ENCODE assay signal across 8 cellular contexts in genomic region chr19:44447864-44448674, GRCh38. TPM values are rescaled to one million over a fixed set of nuclear protein-coding genes. Genes with fewer than 3 reads are reported as not detected.
DNase-seq lines count a peak whose midpoint lies in the region; ATAC-seq, FAIRE-seq and TF ChIP-seq lines count a peak whose summit lies in the region.

TSS of gene ZNF229 (minus strand) at chr19:44448472. CDS start at chr19:44442847, 5,625 bp downstream.

- H3K9me3 Mint-ChIP-seq in T-helper 2 cell treated with Interferon-gamma antibody and Interleukin-4, amounts not matched to agents 5 μg/mL and 100 μg/mL, for 36 hours = peaks cover 84% of the 10 kb centered on the region
- H3K9me3 Mint-ChIP-seq in astrocyte (ENCODE audit: unreplicated experiment) = peaks cover 25% of the 10 kb centered on the region

- intact Hi-C loops in right cardiac atrium (cut with DNase I) (no loop called here), posterior vena cava (cut with DNase I) (no loop called here)

- WGBS in right cardiac atrium = 2% methylated on average over 45 of the region's 45 CpGs
- WGBS in tibial nerve, 2 donors = 3 to 5% methylated on average over 33 to 44 of the region's 45 CpGs

- peak within 1 kb of the TSS; percentile 74 for H3K4me3 ChIP-seq in HUES6 (ENCODE audit: low read depth, low read length)
- peak within 1 kb of the TSS; percentile 79 for H3K4me3 ChIP-seq in astrocyte (ENCODE audit: insufficient read depth, low read depth, low read length)
- peak within 1 kb of the TSS; percentile 45 for H3K4me3 ChIP-seq in right cardiac atrium (ENCODE audit: low read length)
- peak within 1 kb of the TSS; percentile 37 to 53 (median 46) for H3K4me3 ChIP-seq in tibial nerve

- H3K27me3 ChIP-seq in HUES6 (ENCODE audit: control insufficient read depth, insufficient read depth, low read length) (no peaks in the 10 kb centered on the region), astrocyte (ENCODE audit: insufficient read depth, low read length) (no peaks in the 10 kb centered on the region), right cardiac atrium (ENCODE audit: control insufficient read depth, insufficient read depth) (no peaks in the 10 kb centered on the region), tibial nerve (no peaks in the 10 kb centered on the region)

- DNase-seq in AG09319 (ENCODE audit: extremely low read depth, low read depth) (peak; percentile 83), astrocyte (ENCODE audit: low read depth) (peak; percentile 97), right cardiac atrium (peak; percentile 91 to 96 (median 94)), posterior vena cava (ENCODE audit: low spot score) (peak; percentile 94), tibial nerve (ENCODE audit: low spot score in 2 of 2) (peak; percentile 23 to 55), HT-29 (ENCODE audit: low spot score) (no peak)
- DNase-seq in T-helper 2 cell treated with Interferon-gamma antibody and Interleukin-4, amounts not matched to agents 5 μg/mL and 100 μg/mL, for 36 hours (ENCODE audit: low spot score) = peak; percentile 32

- TF ChIP-seq CTCF in AG09319 (IDR thresholded peaks at IDR 0.05; ENCODE audit: low read depth, low read length) (no peak), astrocyte (IDR thresholded peaks at IDR 0.05; ENCODE audit: insufficient read depth, low read depth, low read length) (no peak), tibial nerve (IDR thresholded peaks at IDR 0.05) (no peak)

- H4K20me1 ChIP-seq in astrocyte (ENCODE audit: insufficient read depth, low read length) = no peaks in the 10 kb centered on the region

- no peak for FAIRE-seq in astrocyte (lab: Jason Lieb, UNC)

- H3K9me3 ChIP-seq in HUES6 (ENCODE audit: control insufficient read depth, insufficient read depth, low read depth, low read length) = peaks cover 35% of the 10 kb centered on the region
- peaks cover 13% of the 10 kb centered on the region for H3K9me3 ChIP-seq in astrocyte (ENCODE audit: insufficient read depth, low read depth, low read length)
- H3K9me3 ChIP-seq in right cardiac atrium (ENCODE audit: control insufficient read depth, low read length) = peaks cover 7% of the 10 kb centered on the region
- H3K9me3 ChIP-seq in tibial nerve = peaks cover 0 to 97% (median 7%) of the 10 kb centered on the region in 4 donors

- ATAC-seq in right cardiac atrium = peak; percentile 98 to 99

- no peaks in the 10 kb centered on the region for H3K27me3 Mint-ChIP-seq in T-helper 2 cell treated with Interferon-gamma antibody and Interleukin-4, amounts not matched to agents 5 μg/mL and 100 μg/mL, for 36 hours (ENCODE audit: low read depth)
- peaks cover 2% of the 10 kb centered on the region for H3K27me3 Mint-ChIP-seq in astrocyte (ENCODE audit: low read depth, unreplicated experiment)

- H3K36me3 ChIP-seq in HUES6 (ENCODE audit: control insufficient read depth, insufficient read depth, low read length) = no peaks in the 10 kb centered on the region; the same call in 1 of the 2 replicates
- H3K36me3 ChIP-seq in astrocyte (ENCODE audit: insufficient read depth, low read length) = no peaks in the 10 kb centered on the region
- H3K36me3 ChIP-seq in tibial nerve = peaks cover 0 to 39% (median 0%) of the 10 kb centered on the region in 3 donors

- no peak for TF ChIP-seq POLR2A in tibial nerve (IDR thresholded peaks at IDR 0.05)

- H3K4me1 Mint-ChIP-seq in T-helper 2 cell treated with Interferon-gamma antibody and Interleukin-4, amounts not matched to agents 5 μg/mL and 100 μg/mL, for 36 hours (ENCODE audit: low read depth) = peaks cover 3% of the 10 kb centered on the region
- H3K4me1 Mint-ChIP-seq in astrocyte (ENCODE audit: low read depth, unreplicated experiment) = peaks cover 2% of the 10 kb centered on the region

- peak within 1 kb of the TSS; percentile 92 for H3K4me2 ChIP-seq in astrocyte (ENCODE audit: low read length)

- H3K27ac ChIP-seq in HUES6 (ENCODE audit: low read depth, low read length) (no peak within 1 kb of the TSS), astrocyte (ENCODE audit: low read depth, low read length) (peak within 1 kb of the TSS; percentile 54), right cardiac atrium (ENCODE audit: low read length) (no peak within 1 kb of the TSS), tibial nerve (peak within 1 kb of the TSS in 1 of 4 donors; percentile 28)

- peak in 1 of 2 donors; percentile 36 for TF ChIP-seq EP300 in tibial nerve (IDR thresholded peaks at IDR 0.05)

- peak within 1 kb of the TSS; percentile 77 for H3K4me3 Mint-ChIP-seq in T-helper 2 cell treated with Interferon-gamma antibody and Interleukin-4, amounts not matched to agents 5 μg/mL and 100 μg/mL, for 36 hours
- H3K4me3 Mint-ChIP-seq in astrocyte (ENCODE audit: unreplicated experiment) = peak within 1 kb of the TSS; percentile 97

- peaks cover 8% of the 10 kb centered on the region for H3K79me2 ChIP-seq in astrocyte (ENCODE audit: insufficient read depth, low read length)

- peaks cover 10% of the 10 kb centered on the region for H3K36me3 Mint-ChIP-seq in T-helper 2 cell treated with Interferon-gamma antibody and Interleukin-4, amounts not matched to agents 5 μg/mL and 100 μg/mL, for 36 hours (ENCODE audit: low read depth)
- H3K36me3 Mint-ChIP-seq in astrocyte (ENCODE audit: low read depth, unreplicated experiment) = peaks cover 20% of the 10 kb centered on the region

- peak within 1 kb of the TSS; percentile 94 for H2AFZ ChIP-seq in astrocyte (ENCODE audit: low read depth, low read length)

- H3K4me1 ChIP-seq in HUES6 (ENCODE audit: control insufficient read depth, insufficient read depth, low read length) = no peaks in the 10 kb centered on the region
- H3K4me1 ChIP-seq in astrocyte (ENCODE audit: insufficient read depth, low read length) = no peaks in the 10 kb centered on the region
- peaks cover 3% of the 10 kb centered on the region for H3K4me1 ChIP-seq in right cardiac atrium (ENCODE audit: control insufficient read depth, insufficient read depth, low read length)
- peaks cover 0 to 12% (median 3%) of the 10 kb centered on the region in 4 donors for H3K4me1 ChIP-seq in tibial nerve

- no peak within 1 kb of the TSS for H3K9ac ChIP-seq in HUES6 (ENCODE audit: low read length)
- H3K9ac ChIP-seq in astrocyte (ENCODE audit: low read length) = peak within 1 kb of the TSS; percentile 82

- peak within 1 kb of the TSS; percentile 62 for H3K27ac Mint-ChIP-seq in T-helper 2 cell treated with Interferon-gamma antibody and Interleukin-4, amounts not matched to agents 5 μg/mL and 100 μg/mL, for 36 hours
- peak within 1 kb of the TSS; percentile 87 for H3K27ac Mint-ChIP-seq in astrocyte (ENCODE audit: unreplicated experiment)

RNA-seq across cellular contexts. Expression of gene ZNF229, which starts in this region (rescaled TPM):
- total RNA-seq in astrocyte (9.5 and 9.8 TPM in 2 replicates), right cardiac atrium (1 to 10 TPM; 7.0 to 7.8 (median 7.2) TPM), posterior vena cava (1 to 10 TPM; 3.4 to 4.6 TPM), tibial nerve (10 to 100 TPM in 1 of 4 donors, 1 to 10 TPM in 3; 2.0 to 29.5 (median 2.2) TPM)
- 3.3 TPM for polyA plus RNA-seq in right cardiac atrium
- not detected in 2 replicates for total RNA-seq in HT-29 (2014; rRNA removed; shearing (Covaris generic))
